In the genomic region with DNA sequence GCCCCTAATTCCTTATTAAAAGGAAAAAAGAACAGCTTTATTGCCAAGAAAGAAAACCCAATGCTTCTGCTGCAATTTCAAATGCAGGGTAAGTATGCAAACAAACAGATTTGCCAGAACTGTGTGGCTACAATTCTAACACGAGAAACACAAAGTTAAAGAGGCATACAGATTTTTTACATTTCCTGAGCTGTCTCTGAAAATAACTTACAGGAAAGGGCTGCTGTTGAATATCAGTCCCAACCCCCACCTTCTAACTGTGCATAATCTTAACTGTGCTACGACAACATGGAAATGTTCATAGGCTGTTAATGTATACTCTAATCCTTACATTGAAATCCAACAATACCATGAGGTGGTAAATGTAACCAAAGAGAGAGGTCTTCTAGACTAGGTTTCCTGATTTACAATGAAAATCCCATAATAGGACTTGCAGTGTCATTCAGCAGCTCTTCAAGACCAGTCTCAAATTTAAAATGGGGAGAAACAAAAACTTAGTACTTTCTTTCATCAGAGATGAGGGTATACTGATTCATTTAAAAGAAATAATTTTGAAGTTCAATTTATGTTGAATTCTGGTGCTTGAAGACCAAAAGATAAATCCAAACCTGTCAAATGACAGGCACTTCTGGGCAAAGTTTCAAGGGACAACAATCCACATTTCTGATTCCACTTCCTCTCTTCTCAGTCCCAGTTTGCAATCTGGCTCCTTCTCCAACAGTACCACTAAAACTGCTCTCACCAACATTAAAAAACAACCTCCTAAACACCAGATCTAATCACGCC, we compare ENCODE assay signal across 10 cellular contexts. TPM values are rescaled to one million over a fixed set of nuclear protein-coding genes. Genes with fewer than 3 reads are reported as not detected.
A peak's percentile ranks its signal among the peaks of the same experiment; 100 is the strongest.
DNase-seq lines count a peak whose midpoint lies in the region; ATAC-seq, FAIRE-seq and TF ChIP-seq lines count a peak whose summit lies in the region.
"Had no signal": no experiment of that assay in that cellular context is flagged by ENCODE, and none has a peak within 500 bp of the region (broad histone marks: within the 10 kb centered on the region; RNA-seq: fewer than 3 reads in every experiment).

No MANE protein-coding gene starts in this region.

- H3K27me3 ChIP-seq in astrocyte (ENCODE audit: insufficient read depth, low read length): no peaks in the 10 kb centered on the region
- no peaks in the 10 kb centered on the region for H3K27me3 ChIP-seq in WERI-Rb-1 (ENCODE audit: insufficient read depth, low read depth, severe bottlenecking)

- H3K27me3 Mint-ChIP-seq in astrocyte (ENCODE audit: low read depth, unreplicated experiment) (no peaks in the 10 kb centered on the region), type B pancreatic cell (no peaks in the 10 kb centered on the region)
- H3K27me3 Mint-ChIP-seq in natural killer cell treated with Interleukin-12 subunit alpha and Interleukin-12 subunit beta and Interleukin-15 and Interleukin-18, amount 100 ng/mL, for 72 hours: peaks cover 2 to 7% of the 10 kb centered on the region in 2 donors

- no peak overlapping the region for H3K9ac ChIP-seq in astrocyte (ENCODE audit: low read length)

- FAIRE-seq in astrocyte (lab: Jason Lieb, UNC): no peak
- FAIRE-seq: urothelium cell line had no signal

- peak overlapping the region; percentile 27 for H3K4me2 ChIP-seq in astrocyte (ENCODE audit: low read length)

- H3K4me3 Mint-ChIP-seq in astrocyte (ENCODE audit: unreplicated experiment) (peak overlapping the region; percentile 9), type B pancreatic cell (peak overlapping the region; percentile 30)
- H3K4me3 Mint-ChIP-seq in natural killer cell treated with Interleukin-12 subunit alpha and Interleukin-12 subunit beta and Interleukin-15 and Interleukin-18, amount 100 ng/mL, for 72 hours: no peak overlapping the region

- DNase-seq in HT-29 (ENCODE audit: low spot score): peak; percentile 18
- DNase-seq in astrocyte (ENCODE audit: low read depth): no peak
- DNase-seq in left kidney (ENCODE audit: low read depth, low spot score): peak; percentile 13
- DNase-seq in type B pancreatic cell (ENCODE audit: extremely low spot score, unreplicated experiment): no peak
- DNase-seq in WERI-Rb-1: no peak
- no peak for DNase-seq in natural killer cell treated with Interleukin-12 subunit alpha and Interleukin-12 subunit beta and Interleukin-15 and Interleukin-18, amount 100 ng/mL, for 72 hours (ENCODE audit: low spot score)
- no peak for DNase-seq in activated CD4-positive, CD25-positive, alpha-beta regulatory T cell (lab: John Stamatoyannopoulos, UW)
- DNase-seq: NCI-H510A had no signal

- no peaks in the 10 kb centered on the region for H4K20me1 ChIP-seq in astrocyte (ENCODE audit: insufficient read depth, low read length)

- H3K9me3 ChIP-seq in astrocyte (ENCODE audit: insufficient read depth, low read depth, low read length) (no peaks in the 10 kb centered on the region), WERI-Rb-1 (ENCODE audit: severe bottlenecking) (no peaks in the 10 kb centered on the region)

- peaks cover 63% of the 10 kb centered on the region for H3K4me1 Mint-ChIP-seq in astrocyte (ENCODE audit: low read depth, unreplicated experiment)
- peaks cover 47% of the 10 kb centered on the region for H3K4me1 Mint-ChIP-seq in type B pancreatic cell (ENCODE audit: unreplicated experiment)
- no peaks in the 10 kb centered on the region for H3K4me1 Mint-ChIP-seq in natural killer cell treated with Interleukin-12 subunit alpha and Interleukin-12 subunit beta and Interleukin-15 and Interleukin-18, amount 100 ng/mL, for 72 hours (ENCODE audit: low read depth in 2 of 2)

- H3K79me2 ChIP-seq in astrocyte (ENCODE audit: insufficient read depth, low read length): peaks cover 59% of the 10 kb centered on the region

- H3K27ac Mint-ChIP-seq in astrocyte (ENCODE audit: unreplicated experiment) (peak overlapping the region; percentile 75), type B pancreatic cell (peak overlapping the region; percentile 3)
- H3K27ac Mint-ChIP-seq in natural killer cell treated with Interleukin-12 subunit alpha and Interleukin-12 subunit beta and Interleukin-15 and Interleukin-18, amount 100 ng/mL, for 72 hours: no peak overlapping the region

- H3K9me3 Mint-ChIP-seq in astrocyte (ENCODE audit: unreplicated experiment) (no peaks in the 10 kb centered on the region), type B pancreatic cell (peaks cover 4% of the 10 kb centered on the region)
- no peaks in the 10 kb centered on the region for H3K9me3 Mint-ChIP-seq in natural killer cell treated with Interleukin-12 subunit alpha and Interleukin-12 subunit beta and Interleukin-15 and Interleukin-18, amount 100 ng/mL, for 72 hours

- H3K36me3 Mint-ChIP-seq in astrocyte (ENCODE audit: low read depth, unreplicated experiment) (peaks cover 1% of the 10 kb centered on the region), type B pancreatic cell (peaks cover 27% of the 10 kb centered on the region)
- H3K36me3 Mint-ChIP-seq in natural killer cell treated with Interleukin-12 subunit alpha and Interleukin-12 subunit beta and Interleukin-15 and Interleukin-18, amount 100 ng/mL, for 72 hours: no peaks in the 10 kb centered on the region

- no peak for ATAC-seq in natural killer cell treated with Interleukin-12 subunit alpha and Interleukin-12 subunit beta and Interleukin-15 and Interleukin-18, amount 100 ng/mL, for 72 hours
- ATAC-seq: sciatic nerve had no signal

- TF ChIP-seq CTCF in astrocyte (IDR thresholded peaks at IDR 0.05; ENCODE audit: insufficient read depth, low read depth, low read length) (no peak), type B pancreatic cell (conservative IDR thresholded peaks at IDR 0.05) (no peak), WERI-Rb-1 (IDR thresholded peaks at IDR 0.05; ENCODE audit: low read depth, low read length) (no peak)

- no peak overlapping the region for H2AFZ ChIP-seq in astrocyte (ENCODE audit: low read depth, low read length)

- H3K4me3 ChIP-seq in astrocyte (ENCODE audit: insufficient read depth, low read depth, low read length) (no peak overlapping the region), WERI-Rb-1 (ENCODE audit: low read depth, low read length) (no peak overlapping the region)

- H3K27ac ChIP-seq in astrocyte (ENCODE audit: low read depth, low read length) (peak overlapping the region; percentile 95), WERI-Rb-1 (no peak overlapping the region)

- H3K36me3 ChIP-seq in astrocyte (ENCODE audit: insufficient read depth, low read length) (no peaks in the 10 kb centered on the region), WERI-Rb-1 (peaks cover 11% of the 10 kb centered on the region)

- peaks cover 42% of the 10 kb centered on the region for H3K4me1 ChIP-seq in astrocyte (ENCODE audit: insufficient read depth, low read length)

RNA-seq across cellular contexts. Expression of a gene that starts 14.4 kb away (rescaled TPM):
- 3.7 and 4.7 TPM in 2 replicates for total RNA-seq in HT-29 (2014; rRNA removed; shearing (Covaris generic))
- total RNA-seq in astrocyte (25.3 and 26.5 TPM in 2 replicates), type B pancreatic cell (ENCODE audit: low replicate concordance) (15.8 and 27.5 TPM in 2 replicates)
- total RNA-seq in natural killer cell treated with Interleukin-12 subunit alpha and Interleukin-12 subunit beta and Interleukin-15 and Interleukin-18, amount 100 ng/mL, for 72 hours: 1 to 10 TPM in 1 of 2 donors, under 1 TPM in 1; 0.62 to 2.0 TPM

RNA-seq across cellular contexts. Expression of a gene that starts 14.7 kb away (rescaled TPM):
- total RNA-seq in HT-29 (2014; rRNA removed; shearing (Covaris generic)): 18.2 and 23.7 TPM in 2 replicates
- total RNA-seq in astrocyte (106 and 107 TPM in 2 replicates), type B pancreatic cell (ENCODE audit: low replicate concordance) (58.6 and 69.1 TPM in 2 replicates)
- 10 to 100 TPM; 33.4 to 54.3 TPM for total RNA-seq in natural killer cell treated with Interleukin-12 subunit alpha and Interleukin-12 subunit beta and Interleukin-15 and Interleukin-18, amount 100 ng/mL, for 72 hours

Comparison
In these comparisons a context has a peak if more than half of its experiments do, and no peak if none do; other contexts are left out.
1. DNase-seq: peak in HT-29 (single experiment) and left kidney (single experiment); none in astrocyte (single experiment), type B pancreatic cell (single experiment), WERI-Rb-1 (single experiment), natural killer cell treated with Interleukin-12 subunit alpha and Interleukin-12 subunit beta and Interleukin-15 and Interleukin-18, amount 100 ng/mL, for 72 hours (single experiment) and activated CD4-positive, CD25-positive, alpha-beta regulatory T cell (0 of 4).
2. H3K27ac Mint-ChIP-seq: peak in astrocyte (single experiment) and type B pancreatic cell (single experiment); none in natural killer cell treated with Interleukin-12 subunit alpha and Interleukin-12 subunit beta and Interleukin-15 and Interleukin-18, amount 100 ng/mL, for 72 hours (0 of 2).